In genomic region chr22:30361916-30362631, GRCh38 we compare ENCODE assay signal across 11 cellular contexts.
"Had no signal": no experiment of that assay in that cellular context is flagged by ENCODE, and none has a peak within 500 bp of the region (broad histone marks: within the 10 kb centered on the region; RNA-seq: fewer than 3 reads in every experiment).

No MANE protein-coding gene starts in this region.

- DNase-seq: activated B cell treated with CpG ODN at 0.5 μM for 24 hours; activated CD8-positive, alpha-beta memory T cell treated with anti-CD3 and anti-CD28 coated beads, Interleukin-2, amount 10 ng/mL, durations not matched to agents 7 days and 5 days; activated T-cell treated with anti-CD3 and anti-CD28 coated beads, Interleukin-2, amount 50 U/mL, for 4 hours; effector CD4-positive, alpha-beta T cell; gastrocnemius medialis; stimulated activated CD4-positive, alpha-beta T cell treated with anti-CD3 and anti-CD28 coated beads, Interleukin-4, amount 100 ng/mL, for 1 hour; stimulated activated CD8-positive, alpha-beta memory T cell treated with anti-CD3 and anti-CD28 coated beads, Interleukin-4, amount 100 ng/mL, for 48 hours; upper lobe of right lung had no signal

- H3K79me2 ChIP-seq: parathyroid adenoma had no signal

- H2AFZ ChIP-seq: parathyroid adenoma had no signal

- H3K4me1 ChIP-seq: parathyroid adenoma had no signal

- H3K9ac ChIP-seq: parathyroid adenoma had no signal

- H3K27me3 ChIP-seq: cardiac muscle cell, gastrocnemius medialis, upper lobe of right lung had no signal

- H3K36me3 ChIP-seq: cardiac muscle cell, gastrocnemius medialis, upper lobe of right lung had no signal

- H3K4me3 ChIP-seq: cardiac muscle cell, gastrocnemius medialis, upper lobe of right lung had no signal

- ATAC-seq: activated CD8-positive, alpha-beta memory T cell treated with anti-CD3 and anti-CD28 coated beads, Interleukin-2, amount 10 ng/mL, durations not matched to agents 7 days and 5 days; activated T-cell treated with anti-CD3 and anti-CD28 coated beads, Interleukin-2, amount 50 U/mL, for 4 hours; gastrocnemius medialis; upper lobe of right lung had no signal

- H3K9me3 ChIP-seq: gastrocnemius medialis, upper lobe of right lung had no signal

- H3K27ac ChIP-seq: cardiac muscle cell, epithelial cell of prostate, gastrocnemius medialis, parathyroid adenoma, upper lobe of right lung had no signal
